In genomic region chr7:42192851-42193456, GRCh38 we compare ENCODE assay signal across 1 cellular context.
TF ChIP-seq lines count a peak whose summit lies in the region.

No MANE protein-coding gene starts in this region.

TF ChIP-seq in IMR-90, 13 proteins besides CTCF, POLR2A, EP300 and RAD21 (continued from another document):
- TF ChIP-seq ELK1 (IDR thresholded peaks at IDR 0.05; ENCODE audit: borderline replicate concordance, low read depth, low read length) (no peak), MAFK (IDR thresholded peaks at IDR 0.05; ENCODE audit: low read depth, low read length) (no peak)
- TF ChIP-seq, protein P1, sequence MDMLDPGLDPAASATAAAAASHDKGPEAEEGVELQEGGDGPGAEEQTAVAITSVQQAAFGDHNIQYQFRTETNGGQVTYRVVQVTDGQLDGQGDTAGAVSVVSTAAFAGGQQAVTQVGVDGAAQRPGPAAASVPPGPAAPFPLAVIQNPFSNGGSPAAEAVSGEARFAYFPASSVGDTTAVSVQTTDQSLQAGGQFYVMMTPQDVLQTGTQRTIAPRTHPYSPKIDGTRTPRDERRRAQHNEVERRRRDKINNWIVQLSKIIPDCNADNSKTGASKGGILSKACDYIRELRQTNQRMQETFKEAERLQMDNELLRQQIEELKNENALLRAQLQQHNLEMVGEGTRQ (IDR thresholded peaks at IDR 0.05; ENCODE audit: low read depth, low read length), result no peak
